ENCODE assay signal across 15 cellular contexts in the genomic region with DNA sequence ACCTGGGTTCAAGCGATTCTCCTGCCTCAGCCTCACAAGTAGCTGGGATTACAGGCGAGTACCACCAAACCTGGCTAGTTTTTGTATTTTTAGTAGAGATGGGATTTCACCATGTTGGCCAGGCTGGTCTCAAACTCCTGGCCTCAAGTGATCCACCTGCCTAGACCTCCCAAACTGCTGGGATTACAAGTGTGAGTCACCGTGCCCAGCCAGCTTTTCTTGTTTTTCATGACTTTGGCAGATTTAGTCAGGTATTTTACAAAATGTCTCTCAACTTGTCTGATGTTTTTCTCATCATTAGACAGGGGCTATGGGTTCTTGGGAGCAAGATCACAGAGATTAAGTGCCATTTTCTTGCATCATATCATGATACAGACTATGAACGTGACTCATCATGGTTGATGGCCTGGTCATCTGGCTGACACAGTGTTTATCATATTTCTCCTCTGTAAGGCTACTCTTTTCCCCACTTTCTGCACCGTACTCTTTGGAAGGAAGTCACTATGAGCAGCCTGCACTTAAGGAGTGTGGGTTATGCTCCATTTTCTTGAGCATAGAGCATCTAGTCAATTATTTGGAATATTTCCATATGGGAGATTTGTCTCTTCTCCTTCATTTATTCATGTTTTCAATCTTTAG.
DNase-seq lines count a peak whose midpoint lies in the region; ATAC-seq, FAIRE-seq and TF ChIP-seq lines count a peak whose summit lies in the region.
"Had no signal": no experiment of that assay in that cellular context is flagged by ENCODE, and none has a peak within 500 bp of the region (broad histone marks: within the 10 kb centered on the region; RNA-seq: fewer than 3 reads in every experiment).

No MANE protein-coding gene starts in this region.

- H4K20me1 ChIP-seq in SK-N-SH (ENCODE audit: insufficient read depth), result no peaks in the 10 kb centered on the region

- H3K9ac ChIP-seq in SK-N-SH, result no peak overlapping the region

- intact Hi-C loops in stomach (cut with DNase I; ENCODE audit: low total_unique reads), result no loop called here

- H3K4me2 ChIP-seq in SK-N-SH, result no peak overlapping the region

- TF ChIP-seq RAD21 in SK-N-SH (IDR thresholded peaks at IDR 0.05; ENCODE audit: low read length), result no peak

- no peaks in the 10 kb centered on the region for H3K27me3 ChIP-seq in SK-N-SH (ENCODE audit: insufficient read depth)
- peaks cover 0 to 26% (median 5%) of the 10 kb centered on the region in 3 donors for H3K27me3 ChIP-seq in stomach
- H3K27me3 ChIP-seq: Peyer's patch had no signal

- CTCF ChIA-PET in SK-N-SH (lab: Yijun Ruan, JAX), result interaction anchor here (1.1 kb wide), 2 partner anchors 12 to 84 kb away, joined by 3 to 6 read pairs; no protein-coding TSS in a partner anchor

- H2AFZ ChIP-seq in SK-N-SH (ENCODE audit: low read depth), result no peak overlapping the region

- WGBS in SK-N-SH (ENCODE audit: low lambda C conversion rate), result 47% methylated on average over 5 of the region's 5 CpGs
- 74 to 88% (median 84%) methylated on average over 5 of the region's 5 CpGs for WGBS in stomach, 5 donors

- no peaks in the 10 kb centered on the region for H3K79me2 ChIP-seq in SK-N-SH (ENCODE audit: insufficient read depth)

- H3F3A ChIP-seq in SK-N-SH (replicated peaks; ENCODE audit: insufficient read depth), result peaks cover 5% of the 10 kb centered on the region

- TF ChIP-seq POLR2A in H54 (IDR thresholded peaks at IDR 0.05; ENCODE audit: low read depth, low read length), result no peak
- no peak for TF ChIP-seq POLR2A in stomach (IDR thresholded peaks at IDR 0.05)

- peak; percentile 99 for FAIRE-seq in H54 (lab: Jason Lieb, UNC)
- FAIRE-seq: GM12891 had no signal

- no peaks in the 10 kb centered on the region for H3K36me3 ChIP-seq in SK-N-SH (replicated peaks in 1 of 2; ENCODE audit: control insufficient read depth in 1 of 2, insufficient read depth in 2 of 2, low read length in 1 of 2)
- H3K36me3 ChIP-seq in stomach, result no peaks in the 10 kb centered on the region
- H3K36me3 ChIP-seq: Peyer's patch had no signal

- DNase-seq in A172 (ENCODE audit: low spot score), result peak; percentile 71
- peak; percentile 57 for DNase-seq in H54 (ENCODE audit: insufficient read length, low spot score)
- DNase-seq in SK-N-SH, result no peak
- DNase-seq in fibroblast of pulmonary artery (ENCODE audit: low read depth), result peak; percentile 8
- DNase-seq in activated naive CD4-positive, alpha-beta T cell (lab: John Stamatoyannopoulos, UW), result no peak
- no peak for DNase-seq in stomach
- DNase-seq: activated CD8-positive, alpha-beta T cell treated with anti-CD3 and anti-CD28 coated beads for 36 hours; activated naive CD4-positive, alpha-beta T cell treated with Interleukin-2 at 50 U/mL for 16 hours; AML-193; NCI-H1436 treated with DMSO at 0.1 percent for 48 hours; NCI-H446; Peyer's patch had no signal

- peaks cover 0 to 13% of the 10 kb centered on the region in 2 experiments; a peak in 1 of 4 replicates for H3K4me1 ChIP-seq in SK-N-SH (ENCODE audit: control insufficient read depth in 1 of 2, insufficient read depth in 2 of 2, low read depth in 1 of 2, low read length in 1 of 2)
- no peaks in the 10 kb centered on the region for H3K4me1 ChIP-seq in stomach
- H3K4me1 ChIP-seq: Peyer's patch had no signal

- H3K9me3 ChIP-seq in SK-N-SH (no peaks in the 10 kb centered on the region), stomach (no peaks in the 10 kb centered on the region)
- H3K9me3 ChIP-seq: Peyer's patch had no signal

- peak in 1 of 2 experiments; percentile 78; a peak in 2 of 4 replicates for TF ChIP-seq EP300 in SK-N-SH (IDR thresholded peaks at IDR 0.05; ENCODE audit: borderline replicate concordance in 1 of 2, low read depth in 1 of 2, low read length in 1 of 2)
- TF ChIP-seq EP300 in stomach (IDR thresholded peaks at IDR 0.05), result no peak

- ATAC-seq in GM18867 (IDR thresholded peaks at IDR 0.05; ENCODE audit: unreplicated experiment), result no peak
- ATAC-seq in HG02884 (IDR thresholded peaks at IDR 0.05; ENCODE audit: unreplicated experiment), result no peak
- ATAC-seq: activated CD8-positive, alpha-beta T cell treated with anti-CD3 and anti-CD28 coated beads for 36 hours had no signal

- no peaks in the 10 kb centered on the region for H3K9me2 ChIP-seq in SK-N-SH

- TF ChIP-seq CTCF in SK-N-SH (IDR thresholded peaks at IDR 0.05), result no peak
- TF ChIP-seq CTCF in fibroblast of pulmonary artery (IDR thresholded peaks at IDR 0.05; ENCODE audit: low read length, missing control alignments), result no peak
- TF ChIP-seq CTCF in stomach (IDR thresholded peaks at IDR 0.05), result no peak

- H3K4me3 ChIP-seq in SK-N-SH (ENCODE audit: low read depth in 2 of 2, low read length in 1 of 2) (no peak overlapping the region), fibroblast of pulmonary artery (replicated peaks; ENCODE audit: low read depth, low read length) (no peak overlapping the region), stomach (no peak overlapping the region)
- H3K4me3 ChIP-seq: Peyer's patch had no signal

- peak overlapping the region in 1 of 2 experiments; percentile 74; a peak in 2 of 4 replicates for H3K27ac ChIP-seq in SK-N-SH (ENCODE audit: low read depth in 2 of 2, low read length in 1 of 2)
- H3K27ac ChIP-seq in stomach, result no peak overlapping the region
- H3K27ac ChIP-seq: Peyer's patch had no signal

- POLR2A ChIA-PET in SK-N-SH (lab: Yijun Ruan, JAX), result no interaction called here

TF ChIP-seq in SK-N-SH, 30 proteins besides CTCF, POLR2A, EP300 and RAD21:
- TF ChIP-seq GABPA (IDR thresholded peaks at IDR 0.05; ENCODE audit: low read depth) (no peak), POLR2AphosphoS5 (IDR thresholded peaks at IDR 0.05; ENCODE audit: low read depth, low read length) (peak; percentile 21; the same call in 1 of the 2 replicates), MEF2A (IDR thresholded peaks at IDR 0.05; ENCODE audit: borderline replicate concordance, low read depth) (no peak), MXI1 (IDR thresholded peaks at IDR 0.05; ENCODE audit: low read depth, low read length) (no peak), FOXJ3 (CRISPR knock-in tag; IDR thresholded peaks at IDR 0.05) (no peak), YY1 (IDR thresholded peaks at IDR 0.05; ENCODE audit: low read depth) (no peak), CHD2 (IDR thresholded peaks at IDR 0.05; ENCODE audit: low read length, partially characterized antibody) (no peak), ELF1 (IDR thresholded peaks at IDR 0.05) (no peak), FOSL2 (IDR thresholded peaks at IDR 0.05; ENCODE audit: borderline replicate concordance, low read depth) (peak; percentile 96), SIN3A (IDR thresholded peaks at IDR 0.05; ENCODE audit: borderline replicate concordance, low read depth, low read length) (no peak), RCOR1 (IDR thresholded peaks at IDR 0.05; ENCODE audit: low read length) (no peak), SMC3 (IDR thresholded peaks at IDR 0.05; ENCODE audit: low read depth, low read length) (no peak), EZH2phosphoT487 (IDR thresholded peaks at IDR 0.05; ENCODE audit: borderline replicate concordance, low read depth) (no peak), TEAD4 (IDR thresholded peaks at IDR 0.05; ENCODE audit: borderline replicate concordance, insufficient read depth) (0 out of 2 replicates have a peak, but pooled peaks have one; percentile 55), TCF12 (IDR thresholded peaks at IDR 0.05) (peak; percentile 82), RXRA (IDR thresholded peaks at IDR 0.05; ENCODE audit: borderline replicate concordance, low read depth) (peak; percentile 83), JUND (IDR thresholded peaks at IDR 0.05) (peak; percentile 89), NFIC (IDR thresholded peaks at IDR 0.05; ENCODE audit: borderline replicate concordance) (peak; percentile 70)
- TF ChIP-seq, protein P1, sequence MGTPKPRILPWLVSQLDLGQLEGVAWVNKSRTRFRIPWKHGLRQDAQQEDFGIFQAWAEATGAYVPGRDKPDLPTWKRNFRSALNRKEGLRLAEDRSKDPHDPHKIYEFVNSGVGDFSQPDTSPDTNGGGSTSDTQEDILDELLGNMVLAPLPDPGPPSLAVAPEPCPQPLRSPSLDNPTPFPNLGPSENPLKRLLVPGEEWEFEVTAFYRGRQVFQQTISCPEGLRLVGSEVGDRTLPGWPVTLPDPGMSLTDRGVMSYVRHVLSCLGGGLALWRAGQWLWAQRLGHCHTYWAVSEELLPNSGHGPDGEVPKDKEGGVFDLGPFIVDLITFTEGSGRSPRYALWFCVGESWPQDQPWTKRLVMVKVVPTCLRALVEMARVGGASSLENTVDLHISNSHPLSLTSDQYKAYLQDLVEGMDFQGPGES (IDR thresholded peaks at IDR 0.05; ENCODE audit: low read depth, low read length), result no peak
- TF ChIP-seq, protein P2, sequence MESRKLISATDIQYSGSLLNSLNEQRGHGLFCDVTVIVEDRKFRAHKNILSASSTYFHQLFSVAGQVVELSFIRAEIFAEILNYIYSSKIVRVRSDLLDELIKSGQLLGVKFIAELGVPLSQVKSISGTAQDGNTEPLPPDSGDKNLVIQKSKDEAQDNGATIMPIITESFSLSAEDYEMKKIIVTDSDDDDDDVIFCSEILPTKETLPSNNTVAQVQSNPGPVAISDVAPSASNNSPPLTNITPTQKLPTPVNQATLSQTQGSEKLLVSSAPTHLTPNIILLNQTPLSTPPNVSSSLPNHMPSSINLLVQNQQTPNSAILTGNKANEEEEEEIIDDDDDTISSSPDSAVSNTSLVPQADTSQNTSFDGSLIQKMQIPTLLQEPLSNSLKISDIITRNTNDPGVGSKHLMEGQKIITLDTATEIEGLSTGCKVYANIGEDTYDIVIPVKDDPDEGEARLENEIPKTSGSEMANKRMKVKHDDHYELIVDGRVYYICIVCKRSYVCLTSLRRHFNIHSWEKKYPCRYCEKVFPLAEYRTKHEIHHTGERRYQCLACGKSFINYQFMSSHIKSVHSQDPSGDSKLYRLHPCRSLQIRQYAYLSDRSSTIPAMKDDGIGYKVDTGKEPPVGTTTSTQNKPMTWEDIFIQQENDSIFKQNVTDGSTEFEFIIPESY (IDR thresholded peaks at IDR 0.05; ENCODE audit: borderline replicate concordance, low read depth), result 0 out of 2 replicates have a peak, but pooled peaks have one; percentile 28
- TF ChIP-seq, protein P3, sequence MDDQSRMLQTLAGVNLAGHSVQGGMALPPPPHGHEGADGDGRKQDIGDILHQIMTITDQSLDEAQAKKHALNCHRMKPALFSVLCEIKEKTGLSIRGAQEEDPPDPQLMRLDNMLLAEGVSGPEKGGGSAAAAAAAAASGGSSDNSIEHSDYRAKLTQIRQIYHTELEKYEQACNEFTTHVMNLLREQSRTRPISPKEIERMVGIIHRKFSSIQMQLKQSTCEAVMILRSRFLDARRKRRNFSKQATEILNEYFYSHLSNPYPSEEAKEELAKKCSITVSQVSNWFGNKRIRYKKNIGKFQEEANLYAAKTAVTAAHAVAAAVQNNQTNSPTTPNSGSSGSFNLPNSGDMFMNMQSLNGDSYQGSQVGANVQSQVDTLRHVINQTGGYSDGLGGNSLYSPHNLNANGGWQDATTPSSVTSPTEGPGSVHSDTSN (IDR thresholded peaks at IDR 0.05), result peak; percentile 86

Comparison
In these comparisons a context has a peak if more than half of its experiments do, and no peak if none do; other contexts are left out.
1. DNase-seq: peak in A172 (single experiment), H54 (single experiment) and fibroblast of pulmonary artery (single experiment); none in SK-N-SH (single experiment), activated naive CD4-positive, alpha-beta T cell (0 of 4) and stomach (single experiment).